10 cellular contexts compared by ENCODE assay signal in genomic region chr3:128491071-128491899, GRCh38. TPM values are rescaled to one million over a fixed set of nuclear protein-coding genes. Genes with fewer than 3 reads are reported as not detected.
DNase-seq lines count a peak whose midpoint lies in the region; ATAC-seq and TF ChIP-seq lines count a peak whose summit lies in the region.
"Had no signal": no experiment of that assay in that cellular context is flagged by ENCODE, and none has a peak within 500 bp of the region (broad histone marks: within the 10 kb centered on the region; RNA-seq: fewer than 3 reads in every experiment).

No MANE protein-coding gene starts in this region.

- H2BK15ac ChIP-seq in mesenchymal stem cell (ENCODE audit: low read depth, poor library complexity, severe bottlenecking): no peak overlapping the region

- DNase-seq in ELF-1 (ENCODE audit: low read depth, low spot score) (peak; percentile 40), adrenal gland (peak in 4 of 7 donors; percentile 6 to 53 (median 18)), kidney tubule cell (ENCODE audit: low spot score) (no peak), NK-92 (lab: John Stamatoyannopoulos, UW; ENCODE audit: unreplicated experiment) (no peak), mesenchymal stem cell (no peak)
- DNase-seq: DMS 273 treated with DMSO at 0.1 percent for 48 hours had no signal

- H4K91ac ChIP-seq in mesenchymal stem cell (ENCODE audit: low read length): no peak overlapping the region

- H2BK120ac ChIP-seq in mesenchymal stem cell (ENCODE audit: low read depth, low read length): no peak overlapping the region

- H3K9me3 ChIP-seq in adrenal gland (replicated peaks in 1 of 3) (no peaks in the 10 kb centered on the region), mesodermal cell (ENCODE audit: control insufficient read depth, low read length) (no peaks in the 10 kb centered on the region), mesenchymal stem cell (ENCODE audit: control insufficient read depth, low read length) (no peaks in the 10 kb centered on the region)

- ATAC-seq in HG03025 (IDR thresholded peaks at IDR 0.05; ENCODE audit: low FRiP score, unreplicated experiment): no peak

- H4K8ac ChIP-seq in mesenchymal stem cell (ENCODE audit: low read length): no peak overlapping the region

- H3K4me2 ChIP-seq in mesenchymal stem cell (ENCODE audit: low read length, poor library complexity, severe bottlenecking): no peak overlapping the region

- H3K36me3 ChIP-seq in adrenal gland (replicated peaks in 1 of 2): no peaks in the 10 kb centered on the region
- peaks cover 10% of the 10 kb centered on the region for H3K36me3 ChIP-seq in mesodermal cell (ENCODE audit: control insufficient read depth, insufficient read depth, low read length)
- no peaks in the 10 kb centered on the region for H3K36me3 ChIP-seq in mesenchymal stem cell (ENCODE audit: control insufficient read depth in 1 of 2, insufficient read depth in 2 of 2, low read depth in 1 of 2, low read length in 2 of 2)

- H3K4me3 ChIP-seq in adrenal gland (peak overlapping the region in 1 of 4 donors; percentile 56), mesodermal cell (ENCODE audit: extremely low read depth, insufficient read depth, low read length, poor library complexity, severe bottlenecking) (peak overlapping the region; percentile 90), mesenchymal stem cell (ENCODE audit: insufficient read depth in 1 of 2, low read depth in 1 of 2, low read length in 2 of 2) (no peak overlapping the region)

- no peak overlapping the region for H3K4ac ChIP-seq in mesenchymal stem cell (ENCODE audit: low read depth in 1 of 2, low read length in 2 of 2)

- no peak for TF ChIP-seq POLR2A in adrenal gland (IDR thresholded peaks at IDR 0.05)

- TF ChIP-seq CTCF in 22Rv1 (IDR thresholded peaks at IDR 0.05): no peak
- TF ChIP-seq CTCF in adrenal gland (IDR thresholded peaks at IDR 0.05): no peak

- H3K79me1 ChIP-seq in mesenchymal stem cell (replicated peaks; ENCODE audit: low read length, poor library complexity, severe bottlenecking): no peaks in the 10 kb centered on the region

- no peak overlapping the region for H2AK5ac ChIP-seq in mesenchymal stem cell (ENCODE audit: low read length, severe bottlenecking)

- H3K9ac ChIP-seq in mesenchymal stem cell (ENCODE audit: low read length): no peak overlapping the region

- H3K18ac ChIP-seq in mesenchymal stem cell (ENCODE audit: low read depth in 1 of 2, low read length in 2 of 2): no peak overlapping the region

- H3K23ac ChIP-seq in mesenchymal stem cell (ENCODE audit: low read length in 2 of 2): no peak overlapping the region

- H3K27me3 ChIP-seq in adrenal gland (peaks cover 80% of the 10 kb centered on the region), mesenchymal stem cell (ENCODE audit: control insufficient read depth in 1 of 2, insufficient read depth in 1 of 2, low read length in 2 of 2) (peaks cover 95 to 97% of the 10 kb centered on the region in 2 experiments)

- intact Hi-C loops in adrenal gland (cut with DNase I): loop anchor here (10.0 kb wide), 1 partner anchor 114 kb away; no protein-coding TSS in a partner anchor

- H2AFZ ChIP-seq in mesenchymal stem cell (ENCODE audit: low read depth, low read length): no peak overlapping the region

- peak overlapping the region; percentile 96 for H3K27ac ChIP-seq in 22Rv1
- peak overlapping the region in 1 of 5 donors; percentile 83 for H3K27ac ChIP-seq in adrenal gland
- no peak overlapping the region for H3K27ac ChIP-seq in mesodermal cell (ENCODE audit: low read depth, low read length, severe bottlenecking)
- no peak overlapping the region for H3K27ac ChIP-seq in mesenchymal stem cell (ENCODE audit: low read length, poor library complexity, severe bottlenecking)

- no peak overlapping the region for H2BK5ac ChIP-seq in mesenchymal stem cell (ENCODE audit: low read depth, low read length, poor library complexity, severe bottlenecking)

- H3K4me1 ChIP-seq in adrenal gland (replicated peaks in 1 of 2) (peaks cover 34 to 41% of the 10 kb centered on the region in 2 donors), mesodermal cell (ENCODE audit: control insufficient read depth, insufficient read depth, low read length, poor library complexity, severe bottlenecking) (peaks cover 26% of the 10 kb centered on the region), mesenchymal stem cell (ENCODE audit: control insufficient read depth, insufficient read depth, low read depth, low read length) (peaks cover 44% of the 10 kb centered on the region)

- no peak overlapping the region for H3K14ac ChIP-seq in mesenchymal stem cell (ENCODE audit: low read length in 2 of 2)

- no peak overlapping the region for H2BK12ac ChIP-seq in mesenchymal stem cell (ENCODE audit: low read length in 2 of 2)

- 13 to 18% (median 18%) methylated on average over 24 to 34 of the region's 34 CpGs for WGBS in adrenal gland, 4 donors
- 2 to 3% methylated on average over 25 to 26 of the region's 34 CpGs for WGBS in mesodermal cell (ENCODE audit: insufficient coverage in 2 of 2), 2 experiments
- WGBS in mesenchymal stem cell: 2% methylated on average over 28 of the region's 34 CpGs

RNA-seq across cellular contexts. Expression of gene GATA2, which starts 1.7 kb away (rescaled TPM):
- 10 to 100 TPM in 3 of 8 donors, 1 to 10 TPM in 5; 4.6 to 28.1 (median 7.4) TPM for total RNA-seq in adrenal gland
- polyA plus RNA-seq in adrenal gland: 10 to 100 TPM in 2 of 3 donors, 1 to 10 TPM in 1; 3.4 to 37.5 (median 11.2) TPM
- polyA plus RNA-seq in mesodermal cell (2013, experiment 1 of 2): 66.4 TPM
- polyA plus RNA-seq in mesodermal cell (2013, experiment 2 of 2): 59.3 TPM
- polyA plus RNA-seq in mesenchymal stem cell (2013, experiment 1 of 2): 2.0 TPM
- 2.2 TPM for polyA plus RNA-seq in mesenchymal stem cell (2013, experiment 2 of 2)

RNA-seq across cellular contexts. Expression of gene DNAJB8, which starts 24.6 kb away (rescaled TPM):
- total RNA-seq in adrenal gland: not detected
- not detected for polyA plus RNA-seq in adrenal gland
- polyA plus RNA-seq in mesodermal cell (2013, experiment 1 of 2): not detected
- polyA plus RNA-seq in mesodermal cell (2013, experiment 2 of 2): not detected
- polyA plus RNA-seq in mesenchymal stem cell (2013, experiment 1 of 2): not detected
- polyA plus RNA-seq in mesenchymal stem cell (2013, experiment 2 of 2): not detected
- total RNA-seq: cerebellum had no signal

Comparison
In these comparisons a context has a peak if more than half of its experiments do, and no peak if none do; other contexts are left out.
1. DNase-seq: peak in ELF-1 (single experiment) and adrenal gland (4 of 7); none in kidney tubule cell (single experiment), NK-92 (single experiment) and mesenchymal stem cell (single experiment).